ENCODE assay signal across 21 cellular contexts in genomic region chr21:42095581-42095980, GRCh38. TPM values are rescaled to one million over a fixed set of nuclear protein-coding genes. Genes with fewer than 3 reads are reported as not detected.
"Had no signal": no experiment of that assay in that cellular context is flagged by ENCODE, and none has a peak within 500 bp of the region (broad histone marks: within the 10 kb centered on the region; RNA-seq: fewer than 3 reads in every experiment).

No MANE protein-coding gene starts in this region.

- H3K4me3 ChIP-seq: MG63 had no signal

- H3K27me3 ChIP-seq: MG63 had no signal

- FAIRE-seq: RCC 7860 had no signal

- H3K9me3 ChIP-seq: SK-N-SH had no signal

- H3K4me2 ChIP-seq: SK-N-SH had no signal

- H3K9ac ChIP-seq: SK-N-SH had no signal

- DNase-seq: Karpas-422, KG1, NCI-H1092, NCI-H1105 treated with DMSO at 0.1 percent for 48 hours, NCI-H1417 treated with DMSO at 0.1 percent for 48 hours, NCI-H146, NCI-H187, NCI-H2029, NCI-H2081 treated with DMSO at 0.1 percent for 48 hours, NCI-H2171, NCI-H226, NCI-H446, NCI-H510A, NCI-H524 treated with DMSO at 0.1 percent for 48 hours, Right ventricle myocardium superior, RPMI8226, SK-N-SH had no signal

- H3K36me3 ChIP-seq: MG63 had no signal

RNA-seq across cellular contexts. Expression of gene UMODL1, which starts 24.5 kb away (rescaled TPM):
- total RNA-seq: HT1080, SK-MEL-5 had no signal
- polyA plus RNA-seq: SK-N-SH had no signal
